In the genomic region with DNA sequence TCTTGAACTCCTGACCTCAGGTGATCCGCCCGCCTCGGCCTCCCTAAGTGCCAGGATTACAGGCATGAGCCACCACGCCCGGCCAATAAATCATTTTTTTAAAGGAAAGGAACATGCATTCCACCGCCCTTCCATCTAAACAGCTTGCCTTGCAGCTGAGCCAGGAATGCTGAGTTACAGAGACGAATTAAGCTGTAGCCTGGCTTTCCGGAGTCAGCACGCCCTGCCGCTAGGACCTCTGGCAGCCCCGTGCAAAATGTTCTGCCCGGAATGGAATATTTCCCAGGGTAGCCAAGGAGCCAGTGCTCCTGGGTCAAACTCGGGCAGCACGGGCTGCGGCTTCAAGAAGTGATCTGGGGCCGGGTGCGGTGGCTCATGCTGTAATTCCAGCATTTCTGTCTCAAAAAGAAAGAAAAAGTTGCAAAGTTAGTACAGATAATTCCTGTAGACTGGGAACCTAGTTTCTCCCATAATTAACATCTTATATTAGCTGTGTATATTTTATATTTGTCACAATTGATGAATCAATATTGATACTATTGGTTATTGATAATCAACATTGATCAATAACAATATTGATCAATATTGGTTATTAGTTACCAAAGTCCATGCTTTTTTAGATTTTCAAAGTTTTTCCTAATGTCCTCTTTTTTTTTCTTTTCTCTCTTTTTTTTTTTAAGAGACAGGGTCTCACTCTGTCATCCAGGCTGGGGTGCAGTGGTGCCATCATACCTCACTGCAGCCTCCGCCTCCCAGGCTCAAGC, we compare ENCODE assay signal across 29 cellular contexts. TPM values are rescaled to one million over a fixed set of nuclear protein-coding genes. Genes with fewer than 3 reads are reported as not detected.
DNase-seq lines count a peak whose midpoint lies in the region; ATAC-seq, FAIRE-seq and TF ChIP-seq lines count a peak whose summit lies in the region.
"Had no signal": no experiment of that assay in that cellular context is flagged by ENCODE, and none has a peak within 500 bp of the region (broad histone marks: within the 10 kb centered on the region; RNA-seq: fewer than 3 reads in every experiment).

No MANE protein-coding gene starts in this region.

- no peak overlapping the region for H3K4me3 ChIP-seq in stomach
- H3K4me3 ChIP-seq: colonic mucosa, Peyer's patch, SJSA1 had no signal

- no peak for FAIRE-seq in D721Med (lab: Jason Lieb, UNC)
- FAIRE-seq: G401.6, islet of Langerhans had no signal

- TF ChIP-seq CTCF in stomach (IDR thresholded peaks at IDR 0.05) (no peak), D721Med (IDR thresholded peaks at IDR 0.05; ENCODE audit: insufficient read depth, missing control alignments) (no peak)

- 56 to 69% (median 61%) methylated on average over 18 of the region's 18 CpGs for WGBS in stomach, 5 donors

- H3K27ac ChIP-seq in stomach, result no peak overlapping the region
- H3K27ac ChIP-seq: colonic mucosa, Peyer's patch, SJSA1 had no signal

- H3K4me1 ChIP-seq in stomach, result peaks cover 0 to 7% (median 0%) of the 10 kb centered on the region in 4 donors
- H3K4me1 ChIP-seq: colonic mucosa, Peyer's patch, SJSA1 had no signal

- no peak for TF ChIP-seq POLR2A in stomach (IDR thresholded peaks at IDR 0.05)

- H3K9me3 ChIP-seq in stomach, result peaks cover 0 to 10% (median 8%) of the 10 kb centered on the region in 4 donors
- H3K9me3 ChIP-seq: colonic mucosa had no signal

- peak; percentile 12 for DNase-seq in Ammon's horn (ENCODE audit: low spot score)
- DNase-seq in NCI-H226, result peak; percentile 48
- peak in 1 of 2 donors; percentile 26 for DNase-seq in left colon
- DNase-seq in stomach, result no peak
- DNase-seq in D721Med (ENCODE audit: insufficient read length, low spot score), result no peak
- DNase-seq in activated CD4-positive, alpha-beta T cell treated with anti-CD3 and anti-CD28 coated beads for 1 hour, result no peak
- DNase-seq in NCI-H1436 treated with DMSO at 0.1 percent for 48 hours (lab: John Stamatoyannopoulos, UW), result no peak
- DNase-seq: activated CD4-positive, CD25-positive, alpha-beta regulatory T cell treated with anti-CD3 and anti-CD28 coated beads, Interleukin-2, amount 50 U/mL, for 72 hours; activated CD8-positive, alpha-beta T cell treated with anti-CD3 and anti-CD28 coated beads for 36 hours; activated effector memory CD4-positive, alpha-beta T cell treated with Interleukin-2 at 50 U/mL for 16 hours; CD4-positive, alpha-beta T cell; colonic mucosa; DMS 273 treated with DMSO at 0.1 percent for 48 hours; effector memory CD8-positive, alpha-beta T cell; HFFc6; IMR-90; MM.1S; NCI-H1436; NCI-H2107; NCI-H510A treated with DMSO at 0.1 percent for 48 hours; Peyer's patch; T-cell had no signal

- TF ChIP-seq EP300 in stomach (IDR thresholded peaks at IDR 0.05), result peak; percentile 27

- H3K27me3 ChIP-seq in stomach, result no peaks in the 10 kb centered on the region
- H3K27me3 ChIP-seq: colonic mucosa, Peyer's patch had no signal

- intact Hi-C loops in left colon (cut with DNase I, micrococcal nuclease), result no loop called here
- intact Hi-C loops in stomach (cut with DNase I; ENCODE audit: low total_unique reads), result no loop called here

- H3K36me3 ChIP-seq in stomach, result no peaks in the 10 kb centered on the region
- H3K36me3 ChIP-seq: colonic mucosa, Peyer's patch, SJSA1 had no signal

- peak; percentile 41 for ATAC-seq in left colon
- ATAC-seq: activated CD8-positive, alpha-beta T cell treated with anti-CD3 and anti-CD28 coated beads for 36 hours; effector memory CD8-positive, alpha-beta T cell; esophagus mucosa; T-cell had no signal

RNA-seq across cellular contexts. Expression of a gene that starts 19.2 kb away (rescaled TPM):
- under 1 TPM; 0.06 to 0.28 TPM for total RNA-seq in left colon
- total RNA-seq in stomach, result under 1 TPM in 2 of 5 donors, not detected in 3; 0.87 to 0.92 TPM
- under 1 TPM in 2 of 3 donors, not detected in 1; 0.25 to 0.75 TPM for polyA plus RNA-seq in stomach
- total RNA-seq: activated CD8-positive, alpha-beta T cell treated with anti-CD3 and anti-CD28 coated beads for 36 hours; CD4-positive, alpha-beta T cell; esophagus mucosa; HFFc6; lower leg skin had no signal

RNA-seq across cellular contexts. Expression of a gene that starts 30.9 kb away (rescaled TPM):
- total RNA-seq in left colon (not detected), stomach (under 1 TPM in 1 of 5 donors, not detected in 4; 0.29 TPM)
- under 1 TPM in 1 of 3 donors, not detected in 2; 0.10 TPM for polyA plus RNA-seq in stomach
- total RNA-seq: colonic mucosa, esophagus mucosa, HFFc6, IMR-90, Peyer's patch, SJSA1, urinary bladder had no signal

RNA-seq across cellular contexts. Expression of a gene that starts 33.2 kb away (rescaled TPM):
- total RNA-seq in left colon, result not detected
- under 1 TPM in 1 of 5 donors, not detected in 4; 0.55 TPM for total RNA-seq in stomach
- polyA plus RNA-seq in stomach, result 1 to 10 TPM in 2 of 3 donors, under 1 TPM in 1; 0.68 to 4.3 (median 2.3) TPM
- total RNA-seq: activated CD8-positive, alpha-beta T cell treated with anti-CD3 and anti-CD28 coated beads for 36 hours; CD4-positive, alpha-beta T cell; esophagus mucosa; HFFc6; IMR-90; lower leg skin; Peyer's patch; SJSA1; T-cell had no signal
- polyA plus RNA-seq: IMR-90, neural cell had no signal

Comparison
In these comparisons a context has a peak if more than half of its experiments do, and no peak if none do; other contexts are left out.
1. DNase-seq: peak in Ammon's horn (single experiment) and NCI-H226 (single experiment); none in stomach (single experiment), D721Med (single experiment), activated CD4-positive, alpha-beta T cell treated with anti-CD3 and anti-CD28 coated beads for 1 hour (single experiment) and NCI-H1436 treated with DMSO at 0.1 percent for 48 hours (single experiment).